Comparison of ENCODE assay signal across 10 cellular contexts in genomic region chr2:58047969-58048368, GRCh38. TPM values are rescaled to one million over a fixed set of nuclear protein-coding genes. Genes with fewer than 3 reads are reported as not detected.
A peak's percentile ranks its signal among the peaks of the same experiment; 100 is the strongest.
DNase-seq lines count a peak whose midpoint lies in the region; ATAC-seq and TF ChIP-seq lines count a peak whose summit lies in the region.
"Had no signal": no experiment of that assay in that cellular context is flagged by ENCODE, and none has a peak within 500 bp of the region (broad histone marks: within the 10 kb centered on the region; RNA-seq: fewer than 3 reads in every experiment).

No MANE protein-coding gene starts in this region.

- POLR2A ChIA-PET in Caco-2 (lab: Charles Lee): no interaction called here

- intact Hi-C loops in Caco-2 (cut with micrococcal nuclease; ENCODE audit: unreplicated experiment): loop anchor here (2.0 to 5.0 kb wide), 3 partner anchors 141 to 291 kb away; partner anchors contain the start of gene FANCL
- intact Hi-C loops in ascending aorta (cut with DNase I): loop anchor here (2.0 kb wide), 1 partner anchor 193 kb away; the partner anchor contains the start of gene FANCL

- no TSS peak for BruUV-seq in Caco-2 (replicated peaks; lab: Mats Ljungman, UMichigan)

- DNase-seq in Caco-2 (no peak), ascending aorta (ENCODE audit: low spot score in 2 of 2) (no peak), HuH-7.5 (ENCODE audit: low spot score) (no peak), NCI-H2107 (lab: John Stamatoyannopoulos, UW) (no peak)
- no peak for DNase-seq in stimulated activated naive CD4-positive, alpha-beta T cell (lab: John Stamatoyannopoulos, UW)
- DNase-seq: effector memory CD4-positive, alpha-beta T cell; NCI-H2081 treated with DMSO at 0.1 percent for 48 hours had no signal

- no peaks in the 10 kb centered on the region for H3K9me3 Mint-ChIP-seq in Caco-2 (ENCODE audit: unreplicated experiment)

- H3K27me3 Mint-ChIP-seq in Caco-2 (ENCODE audit: insufficient read depth, unreplicated experiment): no peaks in the 10 kb centered on the region

- H3K27ac ChIP-seq in HUES48 (ENCODE audit: low read depth, low read length): no peak overlapping the region
- peak overlapping the region in 1 of 2 donors; percentile 92 for H3K27ac ChIP-seq in ascending aorta
- H3K27ac ChIP-seq in muscle layer of colon (ENCODE audit: low read depth, low read length): peak overlapping the region; percentile 54

- H3K9me3 ChIP-seq in Caco-2: no peaks in the 10 kb centered on the region; the same call in 1 of the 2 replicates
- no peaks in the 10 kb centered on the region for H3K9me3 ChIP-seq in HUES48 (ENCODE audit: control insufficient read depth, insufficient read depth, low read length)
- no peaks in the 10 kb centered on the region for H3K9me3 ChIP-seq in ascending aorta
- no peaks in the 10 kb centered on the region for H3K9me3 ChIP-seq in muscle layer of colon (ENCODE audit: low read length)

- H3K4me3 ChIP-seq in Caco-2 (ENCODE audit: low read depth, low read length) (no peak overlapping the region), HUES48 (ENCODE audit: low read depth, low read length) (peak overlapping the region; percentile 70), ascending aorta (peak overlapping the region; percentile 71 to 72), muscle layer of colon (ENCODE audit: low read depth in 1 of 2, low read length in 2 of 2) (no peak overlapping the region)

- CTCF ChIA-PET in Caco-2 (lab: Charles Lee): no interaction called here

- H3K9ac ChIP-seq in HUES48 (ENCODE audit: low read depth, low read length): no peak overlapping the region
- H3K9ac ChIP-seq in muscle layer of colon (ENCODE audit: low read length): no peak overlapping the region

- H3K4me1 ChIP-seq in Caco-2 (peaks cover 21% of the 10 kb centered on the region), HUES48 (ENCODE audit: control insufficient read depth, insufficient read depth, low read length) (peaks cover 22% of the 10 kb centered on the region; the same call in 1 of the 2 replicates), ascending aorta (peaks cover 0 to 7% of the 10 kb centered on the region in 2 donors), muscle layer of colon (ENCODE audit: insufficient read depth, low read length) (peaks cover 6% of the 10 kb centered on the region)

- H3K36me3 ChIP-seq in Caco-2 (ENCODE audit: control insufficient read depth, insufficient read depth, low read length): no peaks in the 10 kb centered on the region
- H3K36me3 ChIP-seq in HUES48 (ENCODE audit: control insufficient read depth, insufficient read depth, low read length): peaks cover 16% of the 10 kb centered on the region
- H3K36me3 ChIP-seq in ascending aorta: no peaks in the 10 kb centered on the region
- H3K36me3 ChIP-seq in muscle layer of colon (ENCODE audit: insufficient read depth, low read length): no peaks in the 10 kb centered on the region

- ATAC-seq in HG03175 (IDR thresholded peaks at IDR 0.05; ENCODE audit: unreplicated experiment): no peak

- H3K4me1 Mint-ChIP-seq in Caco-2 (ENCODE audit: low read depth, unreplicated experiment): peaks cover 14% of the 10 kb centered on the region

- peak overlapping the region; percentile 65 for H3K27ac Mint-ChIP-seq in Caco-2 (ENCODE audit: unreplicated experiment)

- H3K4me3 Mint-ChIP-seq in Caco-2 (ENCODE audit: unreplicated experiment): peak overlapping the region; percentile 86

- TF ChIP-seq CTCF in Caco-2 (IDR thresholded peaks at IDR 0.05; ENCODE audit: insufficient read depth in 1 of 2, low read depth in 1 of 2, low read length in 1 of 2, severe bottlenecking in 1 of 2, unreplicated experiment in 1 of 2) (no peak), ascending aorta (IDR thresholded peaks at IDR 0.05) (no peak)

- H3K27me3 ChIP-seq in Caco-2 (replicated peaks; ENCODE audit: control insufficient read depth, insufficient read depth, low read length) (no peaks in the 10 kb centered on the region), HUES48 (ENCODE audit: control insufficient read depth, insufficient read depth, low read length) (no peaks in the 10 kb centered on the region), ascending aorta (no peaks in the 10 kb centered on the region), muscle layer of colon (ENCODE audit: control insufficient read depth in 1 of 2, insufficient read depth in 2 of 2, low read length in 2 of 2) (no peaks in the 10 kb centered on the region)

- H3K36me3 Mint-ChIP-seq in Caco-2 (ENCODE audit: insufficient read depth, unreplicated experiment): peaks cover 23% of the 10 kb centered on the region

RNA-seq across cellular contexts. Expression of gene VRK2, which starts 1.4 kb away (rescaled TPM):
- total RNA-seq in Caco-2 (2022) (33.1 and 35.4 TPM in 2 replicates), ascending aorta (15.8 TPM)

Comparison
In these comparisons a context has a peak if more than half of its experiments do, and no peak if none do; other contexts are left out.
1. H3K4me3 ChIP-seq: peak in HUES48 (single experiment) and ascending aorta (2 of 2); none in Caco-2 (single experiment) and muscle layer of colon (0 of 2).